8 cellular contexts compared by ENCODE assay signal in genomic region chr1:112358798-112359408, GRCh38. TPM values are rescaled to one million over a fixed set of nuclear protein-coding genes. Genes with fewer than 3 reads are reported as not detected.
DNase-seq lines count a peak whose midpoint lies in the region; ATAC-seq and TF ChIP-seq lines count a peak whose summit lies in the region.

No MANE protein-coding gene starts in this region.

- no peak overlapping the region for H3K4me2 ChIP-seq in MM.1S (ENCODE audit: low read depth, low read length)

- H3K4me3 Mint-ChIP-seq in endodermal cell: no peak overlapping the region
- H3K4me3 Mint-ChIP-seq in mesothelial cell of epicardium: no peak overlapping the region
- H3K4me3 Mint-ChIP-seq in stimulated activated naive CD8-positive, alpha-beta T cell treated with anti-CD3 and anti-CD28 coated beads, Interleukin-15, amount 100 ng/mL, for 72 hours: no peak overlapping the region

- H3K9me2 ChIP-seq in MM.1S (replicated peaks; ENCODE audit: insufficient read depth, low read length): no peaks in the 10 kb centered on the region

- no peaks in the 10 kb centered on the region for H3K36me3 Mint-ChIP-seq in endodermal cell (ENCODE audit: low read depth)
- no peaks in the 10 kb centered on the region for H3K36me3 Mint-ChIP-seq in mesothelial cell of epicardium

- H3K4me3 ChIP-seq in MM.1S (ENCODE audit: low read length): no peak overlapping the region
- H3K4me3 ChIP-seq in endodermal cell (ENCODE audit: low read length): no peak overlapping the region

- H3K9me3 ChIP-seq in MM.1S (replicated peaks; ENCODE audit: insufficient read depth, low read length) (no peaks in the 10 kb centered on the region), endodermal cell (ENCODE audit: control insufficient read depth, low read length) (no peaks in the 10 kb centered on the region)

- ATAC-seq in stimulated activated naive CD8-positive, alpha-beta T cell treated with anti-CD3 and anti-CD28 coated beads, Interleukin-15, amount 100 ng/mL, for 72 hours: peak; percentile 79
- no peak for ATAC-seq in GM21737 (IDR thresholded peaks at IDR 0.05; ENCODE audit: unreplicated experiment)

- peaks cover 17% of the 10 kb centered on the region for H3K27me3 Mint-ChIP-seq in endodermal cell (ENCODE audit: insufficient read depth)
- H3K27me3 Mint-ChIP-seq in mesothelial cell of epicardium (ENCODE audit: low read depth): peaks cover 12% of the 10 kb centered on the region
- peaks cover 44% of the 10 kb centered on the region for H3K27me3 Mint-ChIP-seq in stimulated activated naive CD8-positive, alpha-beta T cell treated with anti-CD3 and anti-CD28 coated beads, Interleukin-15, amount 100 ng/mL, for 72 hours

- no peak overlapping the region for H3K27ac Mint-ChIP-seq in endodermal cell
- no peak overlapping the region for H3K27ac Mint-ChIP-seq in mesothelial cell of epicardium
- H3K27ac Mint-ChIP-seq in stimulated activated naive CD8-positive, alpha-beta T cell treated with anti-CD3 and anti-CD28 coated beads, Interleukin-15, amount 100 ng/mL, for 72 hours: no peak overlapping the region

- in situ Hi-C loops in GM13976 (cut with MboI; ENCODE audit: low sequenced_read_pairs, unreplicated experiment): no loop called here

- no peaks in the 10 kb centered on the region for H4K20me1 ChIP-seq in MM.1S (ENCODE audit: insufficient read depth, low read length)

- H3K27ac ChIP-seq in MM.1S (ENCODE audit: low read length) (no peak overlapping the region), endodermal cell (ENCODE audit: low read depth, low read length) (no peak overlapping the region)

- no peaks in the 10 kb centered on the region for H3K4me1 ChIP-seq in MM.1S (ENCODE audit: low read length)
- no peaks in the 10 kb centered on the region for H3K4me1 ChIP-seq in endodermal cell (ENCODE audit: control insufficient read depth, insufficient read depth, low read length)

- TF ChIP-seq CTCF in GM13976 (IDR thresholded peaks at IDR 0.05; ENCODE audit: borderline replicate concordance, control extremely low read depth, extremely low read depth, insufficient read depth, missing control alignments) (peak; percentile 70), MM.1S (IDR thresholded peaks at IDR 0.05; ENCODE audit: low read length) (peak; percentile 53), endodermal cell (conservative IDR thresholded peaks at IDR 0.05) (peak; percentile 88), mesothelial cell of epicardium (IDR thresholded peaks at IDR 0.05; ENCODE audit: unreplicated experiment) (peak; percentile 39)

- no peaks in the 10 kb centered on the region for H3F3A ChIP-seq in MM.1S (ENCODE audit: insufficient read depth, low read length)

- H2AFZ ChIP-seq in MM.1S (ENCODE audit: low read length): no peak overlapping the region

- 42 to 47% methylated on average over 6 to 7 of the region's 7 CpGs for WGBS in endodermal cell (ENCODE audit: insufficient coverage in 1 of 2, insufficient read length in 1 of 2), 2 experiments

- no peaks in the 10 kb centered on the region for H3K36me3 ChIP-seq in MM.1S (replicated peaks; ENCODE audit: insufficient read depth, low read length)
- no peaks in the 10 kb centered on the region for H3K36me3 ChIP-seq in endodermal cell (ENCODE audit: control insufficient read depth, insufficient read depth, low read length)

- no peak overlapping the region for H3K9ac ChIP-seq in MM.1S (ENCODE audit: low read length)
- no peak overlapping the region for H3K9ac ChIP-seq in endodermal cell (ENCODE audit: extremely low read depth, low read length, poor library complexity, severe bottlenecking)

- H3K79me2 ChIP-seq in MM.1S (ENCODE audit: low read length): no peaks in the 10 kb centered on the region

- H3K4me1 Mint-ChIP-seq in endodermal cell (no peaks in the 10 kb centered on the region), mesothelial cell of epicardium (peaks cover 19% of the 10 kb centered on the region)
- no peaks in the 10 kb centered on the region for H3K4me1 Mint-ChIP-seq in stimulated activated naive CD8-positive, alpha-beta T cell treated with anti-CD3 and anti-CD28 coated beads, Interleukin-15, amount 100 ng/mL, for 72 hours

- H3K9me3 Mint-ChIP-seq in endodermal cell (no peaks in the 10 kb centered on the region), mesothelial cell of epicardium (no peaks in the 10 kb centered on the region)
- no peaks in the 10 kb centered on the region for H3K9me3 Mint-ChIP-seq in stimulated activated naive CD8-positive, alpha-beta T cell treated with anti-CD3 and anti-CD28 coated beads, Interleukin-15, amount 100 ng/mL, for 72 hours

- DNase-seq in AG20443 (ENCODE audit: low spot score) (peak; percentile 77), GM13976 (ENCODE audit: low spot score) (peak; percentile 57), MM.1S (peak; percentile 16), endodermal cell (peak; percentile 92), mesothelial cell of epicardium (ENCODE audit: low spot score in 2 of 2, unreplicated experiment in 2 of 2) (peak in 1 of 2 experiments; percentile 56)
- peak; percentile 55 for DNase-seq in activated CD4-positive, alpha-beta T cell treated with anti-CD3 and anti-CD28 coated beads for 48 hours
- DNase-seq in stimulated activated naive CD8-positive, alpha-beta T cell treated with anti-CD3 and anti-CD28 coated beads, Interleukin-15, amount 100 ng/mL, for 72 hours: peak; percentile 21 to 37

- H3K27me3 ChIP-seq in MM.1S (replicated peaks; ENCODE audit: insufficient read depth, low read length) (no peaks in the 10 kb centered on the region), endodermal cell (ENCODE audit: control insufficient read depth, insufficient read depth, low read length, poor library complexity, severe bottlenecking) (no peaks in the 10 kb centered on the region)

RNA-seq across cellular contexts. Expression of gene CTTNBP2NL, which starts 37.1 kb away (rescaled TPM):
- total RNA-seq in endodermal cell (10 to 100 TPM; 36.0 to 41.5 TPM), mesothelial cell of epicardium (63.2 to 65.4 TPM (median 64.9 TPM) in 3 replicates)
- polyA plus RNA-seq in endodermal cell (2013, experiment 1 of 2): 22.2 TPM
- polyA plus RNA-seq in endodermal cell (2013, experiment 2 of 2): 22.9 TPM
